22 cellular contexts compared by ENCODE assay signal in genomic region chr11:110862407-110862806, GRCh38.
"Had no signal": no experiment of that assay in that cellular context is flagged by ENCODE, and none has a peak within 500 bp of the region (broad histone marks: within the 10 kb centered on the region; RNA-seq: fewer than 3 reads in every experiment).

No MANE protein-coding gene starts in this region.

- H3K27me3 ChIP-seq: esophagus squamous epithelium, gastrocnemius medialis, tibial artery had no signal

- DNase-seq: activated CD4-positive, alpha-beta T cell treated with anti-CD3 and anti-CD28 coated beads, Interleukin-2, amount 10 ng/mL, durations not matched to agents 7 days and 5 days; activated CD4-positive, CD25-positive, alpha-beta regulatory T cell treated with anti-CD3 and anti-CD28 coated beads, Interleukin-2, amount 50 U/mL, for 72 hours; activated CD8-positive, alpha-beta memory T cell treated with anti-CD3 and anti-CD28 coated beads, Interleukin-2, amount 10 ng/mL, durations not matched to agents 7 days and 5 days; activated CD8-positive, alpha-beta T cell treated with anti-CD3 and anti-CD28 coated beads for 36 hours; activated effector memory CD4-positive, alpha-beta T cell treated with anti-CD3 and anti-CD28 coated beads, Interleukin-2, amount 50 U/mL, for 16 hours; activated naive CD4-positive, alpha-beta T cell treated with anti-CD3 and anti-CD28 coated beads, Interleukin-2, amount 10 ng/mL, durations not matched to agents 7 days and 5 days; activated T-cell treated with anti-CD3 and anti-CD28 coated beads for 4 hours; amygdala; cerebellar nuclear complex; endodermal cell; esophagus squamous epithelium; gastrocnemius medialis; head of caudate nucleus; nucleus accumbens; right cardiac atrium; stimulated activated CD4-positive, alpha-beta T cell treated with anti-CD3 and anti-CD28 coated beads, Interleukin-12 subunit alpha, Interleukin-12 subunit beta, amount 100 ng/mL, for 4 hours; stimulated activated CD4-positive, alpha-beta T cell treated with anti-CD3 and anti-CD28 coated beads, Interleukin-4, amount 100 ng/mL, for 4 hours; stimulated activated naive CD8-positive, alpha-beta T cell treated with anti-CD3 and anti-CD28 coated beads, Interleukin-15, Interleukin-2, amounts not matched to agents 100 U/mL and 50 U/mL, for 24 hours; substantia nigra; tibial artery had no signal

- ATAC-seq: activated CD8-positive, alpha-beta memory T cell treated with anti-CD3 and anti-CD28 coated beads, Interleukin-2, amount 10 ng/mL, durations not matched to agents 7 days and 5 days; activated CD8-positive, alpha-beta T cell treated with anti-CD3 and anti-CD28 coated beads for 36 hours; gastrocnemius medialis; right cardiac atrium; stimulated activated naive CD8-positive, alpha-beta T cell treated with anti-CD3 and anti-CD28 coated beads, Interleukin-15, Interleukin-2, amounts not matched to agents 100 U/mL and 50 U/mL, for 24 hours had no signal

- H3K27ac ChIP-seq: coronary artery, esophagus squamous epithelium, gastrocnemius medialis, parathyroid adenoma, tibial artery had no signal

- H3K4me3 ChIP-seq: coronary artery, esophagus squamous epithelium, gastrocnemius medialis, tibial artery had no signal

- H3K36me3 ChIP-seq: esophagus squamous epithelium, gastrocnemius medialis, tibial artery had no signal

- H3K4me1 ChIP-seq: gastrocnemius medialis, parathyroid adenoma had no signal

- H3K9me3 ChIP-seq: esophagus squamous epithelium, gastrocnemius medialis, tibial artery had no signal
